2 cellular contexts compared by ENCODE assay signal in genomic region chr2:234973008-234973407, GRCh38.
TF ChIP-seq lines count a peak whose summit lies in the region.

No MANE protein-coding gene starts in this region.

TF ChIP-seq in HEK293, 187 proteins besides CTCF, POLR2A, EP300 and RAD21 (continued from another document and continues in another):
- TF ChIP-seq PRDM2 (tag by site-specific recombination; IDR thresholded peaks at IDR 0.05; ENCODE audit: borderline replicate concordance) (no peak), KLF10 (tag by site-specific recombination; IDR thresholded peaks at IDR 0.05) (no peak), SCRT2 (tag by site-specific recombination; IDR thresholded peaks at IDR 0.05) (peak; percentile 51), ZNF639 (tag by site-specific recombination; IDR thresholded peaks at IDR 0.05) (no peak), ZBTB49 (tag by site-specific recombination; IDR thresholded peaks at IDR 0.05; ENCODE audit: low read depth) (no peak), ZBTB7A (tag by site-specific recombination; IDR thresholded peaks at IDR 0.05; ENCODE audit: low read depth) (no peak), ZSCAN4 (tag by site-specific recombination; IDR thresholded peaks at IDR 0.05) (no peak), ZFP37 (tag by site-specific recombination; IDR thresholded peaks at IDR 0.05) (no peak), ZNF292 (tag by site-specific recombination; IDR thresholded peaks at IDR 0.05; ENCODE audit: borderline replicate concordance, low read depth) (no peak), ZNF768 (tag by site-specific recombination; IDR thresholded peaks at IDR 0.05) (no peak)

TF ChIP-seq in WTC11, 78 proteins besides CTCF, POLR2A, EP300 and RAD21 (continued from another document):
- TF ChIP-seq ZSCAN18 (CRISPR knock-in tag; IDR thresholded peaks at IDR 0.05): no peak
- TF ChIP-seq ATF1 (CRISPR knock-in tag; IDR thresholded peaks at IDR 0.05): no peak
- TF ChIP-seq HMGXB4 (CRISPR knock-in tag; IDR thresholded peaks at IDR 0.05): no peak
- TF ChIP-seq ERG (CRISPR knock-in tag; IDR thresholded peaks at IDR 0.05): no peak
- TF ChIP-seq PREB (CRISPR knock-in tag; IDR thresholded peaks at IDR 0.05; ENCODE audit: borderline replicate concordance): no peak
- TF ChIP-seq GABPB1 (CRISPR knock-in tag; IDR thresholded peaks at IDR 0.05): no peak
- no peak for TF ChIP-seq ATF3 (CRISPR knock-in tag; conservative IDR thresholded peaks at IDR 0.05)
- no peak for TF ChIP-seq NFYB (CRISPR knock-in tag; conservative IDR thresholded peaks at IDR 0.05; ENCODE audit: low read depth)
- TF ChIP-seq ETV6 (CRISPR knock-in tag; IDR thresholded peaks at IDR 0.05): no peak
- no peak for TF ChIP-seq FOXP4 (CRISPR knock-in tag; IDR thresholded peaks at IDR 0.05)
- TF ChIP-seq IRF1 (CRISPR knock-in tag; IDR thresholded peaks at IDR 0.05): no peak
- no peak for TF ChIP-seq ZNF396 (CRISPR knock-in tag; IDR thresholded peaks at IDR 0.05; ENCODE audit: borderline replicate concordance)
- TF ChIP-seq ZNF263 (CRISPR knock-in tag; IDR thresholded peaks at IDR 0.05; ENCODE audit: low read depth): no peak
- TF ChIP-seq PRDM15 (CRISPR knock-in tag; IDR thresholded peaks at IDR 0.05): no peak
- no peak for TF ChIP-seq TCF7 (CRISPR knock-in tag; IDR thresholded peaks at IDR 0.05; ENCODE audit: low read depth)
- no peak for TF ChIP-seq TP53 (CRISPR knock-in tag; IDR thresholded peaks at IDR 0.05)
- TF ChIP-seq EMX1 (CRISPR knock-in tag; IDR thresholded peaks at IDR 0.05): no peak
- TF ChIP-seq ZNF423 (CRISPR knock-in tag; IDR thresholded peaks at IDR 0.05): no peak
